Comparison of ENCODE assay signal across 20 cellular contexts in the genomic region with DNA sequence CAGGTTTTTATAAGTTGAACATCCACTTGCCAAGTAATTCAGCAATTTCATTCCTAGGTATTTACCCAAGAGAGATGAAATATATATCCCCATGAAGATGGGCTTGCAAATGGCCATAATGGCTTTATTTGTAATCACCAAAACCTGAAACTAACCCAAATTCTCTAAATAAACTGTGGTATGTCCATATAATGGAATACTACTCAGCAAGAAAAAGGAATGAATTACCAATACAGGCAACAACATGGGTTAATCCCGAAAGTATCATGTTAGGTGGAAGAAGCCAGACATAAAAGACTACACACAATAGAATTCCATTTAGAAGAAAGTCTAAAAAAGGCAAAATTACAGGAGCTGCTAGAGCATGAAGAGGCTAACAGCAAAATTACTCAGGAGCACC.
DNase-seq lines count a peak whose midpoint lies in the region; ATAC-seq, FAIRE-seq and TF ChIP-seq lines count a peak whose summit lies in the region.
"Had no signal": no experiment of that assay in that cellular context is flagged by ENCODE, and none has a peak within 500 bp of the region (broad histone marks: within the 10 kb centered on the region; RNA-seq: fewer than 3 reads in every experiment).

No MANE protein-coding gene starts in this region.

- no peaks in the 10 kb centered on the region for H3F3A ChIP-seq in SK-N-SH (replicated peaks; ENCODE audit: insufficient read depth)

- no peak overlapping the region for H2BK20ac ChIP-seq in H1 (ENCODE audit: low read length)

- no peaks in the 10 kb centered on the region for H3K27me3 ChIP-seq in SK-N-SH (ENCODE audit: insufficient read depth)
- H3K27me3 ChIP-seq in H1 (replicated peaks in 1 of 4; ENCODE audit: control insufficient read depth in 3 of 4, extremely low read depth in 1 of 4, insufficient read depth in 3 of 4, low read length in 3 of 4), result no peaks in the 10 kb centered on the region
- no peaks in the 10 kb centered on the region for H3K27me3 ChIP-seq in effector memory CD4-positive, alpha-beta T cell (replicated peaks; ENCODE audit: control insufficient read depth, insufficient read depth, low read length, poor library complexity, severe bottlenecking)
- no peaks in the 10 kb centered on the region for H3K27me3 ChIP-seq in body of pancreas
- H3K27me3 ChIP-seq: BLaER1 treated with 17β-estradiol and CSF1 and Interleukin-3, amounts not matched to agents 10 nM and 100 nM had no signal

- H2BK15ac ChIP-seq in H1 (ENCODE audit: low read length), result no peak overlapping the region

- no peak overlapping the region for H3K18ac ChIP-seq in H1 (ENCODE audit: extremely low read depth, low read length)

- no peak overlapping the region for H2BK12ac ChIP-seq in H1 (ENCODE audit: low read depth, low read length)

- no peak overlapping the region for H3K9ac ChIP-seq in SK-N-SH
- H3K9ac ChIP-seq in H1 (replicated peaks in 1 of 4; ENCODE audit: extremely low read depth in 1 of 4, low read depth in 3 of 4, low read length in 3 of 4), result no peak overlapping the region
- H3K9ac ChIP-seq: BLaER1 treated with 17β-estradiol and CSF1 and Interleukin-3, amounts not matched to agents 10 nM and 100 nM had no signal

- no peak overlapping the region for H2BK120ac ChIP-seq in H1 (replicated peaks; ENCODE audit: low read depth, low read length)

- no peak for DNase-seq in SK-N-SH
- DNase-seq in H1 (ENCODE audit: low read depth in 1 of 2, low spot score in 2 of 2), result no peak
- DNase-seq in effector memory CD4-positive, alpha-beta T cell, result no peak
- DNase-seq in body of pancreas, result no peak
- DNase-seq: AML-193; Caco-2; Calu3; CD4-positive, alpha-beta T cell; CD8-positive, alpha-beta T cell; DMS79 treated with DMSO at 0.1 percent for 48 hours; GF-D8 had no signal

- no peak overlapping the region for H2AK5ac ChIP-seq in H1 (ENCODE audit: low read depth, low read length)

- H4K91ac ChIP-seq in H1 (replicated peaks; ENCODE audit: insufficient read length, low read length), result no peak overlapping the region

- ATAC-seq in SK-N-SH treated with all-trans-retinoic acid at 6 μM for 48 hours, result no peak
- ATAC-seq in body of pancreas, result no peak
- ATAC-seq: A549; CD8-positive, alpha-beta T cell had no signal

- no peaks in the 10 kb centered on the region for H3K9me3 ChIP-seq in SK-N-SH
- peaks cover 13 to 14% of the 10 kb centered on the region in 2 experiments for H3K9me3 ChIP-seq in H1 (ENCODE audit: insufficient read depth in 2 of 2, low read depth in 1 of 2, low read length in 1 of 2)
- no peaks in the 10 kb centered on the region for H3K9me3 ChIP-seq in effector memory CD4-positive, alpha-beta T cell (ENCODE audit: control insufficient read depth, low read length)
- peaks cover 0 to 15% (median 0%) of the 10 kb centered on the region in 3 donors for H3K9me3 ChIP-seq in body of pancreas

- H2AFZ ChIP-seq in SK-N-SH (ENCODE audit: low read depth), result no peak overlapping the region
- H2AFZ ChIP-seq in H1 (ENCODE audit: low read length), result no peak overlapping the region

- H3K4me1 ChIP-seq in SK-N-SH (ENCODE audit: control insufficient read depth in 1 of 2, insufficient read depth in 2 of 2, low read depth in 1 of 2, low read length in 1 of 2) (no peaks in the 10 kb centered on the region), H1 (replicated peaks in 1 of 4; ENCODE audit: control insufficient read depth in 3 of 4, insufficient read depth in 4 of 4, low read length in 3 of 4) (no peaks in the 10 kb centered on the region), body of pancreas (no peaks in the 10 kb centered on the region)
- H3K4me1 ChIP-seq in effector memory CD4-positive, alpha-beta T cell (ENCODE audit: control insufficient read depth, insufficient read depth, low read length, poor library complexity, severe bottlenecking), result no peaks in the 10 kb centered on the region
- H3K4me1 ChIP-seq: A549 had no signal

- H3K9me2 ChIP-seq in SK-N-SH, result no peaks in the 10 kb centered on the region

- H3K27ac ChIP-seq in SK-N-SH (ENCODE audit: low read depth in 2 of 2, low read length in 1 of 2) (no peak overlapping the region), H1 (ENCODE audit: low read depth, low read length) (no peak overlapping the region), body of pancreas (no peak overlapping the region)
- no peak overlapping the region for H3K27ac ChIP-seq in effector memory CD4-positive, alpha-beta T cell (ENCODE audit: insufficient read depth, low read length, poor library complexity, severe bottlenecking)
- H3K27ac ChIP-seq: 22Rv1; A549; BLaER1 treated with 17β-estradiol and CSF1 and Interleukin-3, amounts not matched to agents 10 nM and 100 nM; C4-2B had no signal

- H4K8ac ChIP-seq in H1 (ENCODE audit: extremely low read depth, insufficient read depth, low read length), result no peak overlapping the region

- no peak for TF ChIP-seq EP300 in SK-N-SH (IDR thresholded peaks at IDR 0.05; ENCODE audit: borderline replicate concordance in 1 of 2, low read depth in 1 of 2, low read length in 1 of 2)
- TF ChIP-seq EP300 in H1 (IDR thresholded peaks at IDR 0.05; ENCODE audit: borderline replicate concordance in 1 of 2, low read depth in 2 of 2, low read length in 2 of 2), result no peak

- H3K56ac ChIP-seq in H1 (replicated peaks; ENCODE audit: insufficient read length, low read depth, low read length), result no peak overlapping the region

- H3K79me2 ChIP-seq in SK-N-SH (ENCODE audit: insufficient read depth), result no peaks in the 10 kb centered on the region
- H3K79me2 ChIP-seq in H1 (ENCODE audit: control insufficient read depth in 1 of 2, insufficient read depth in 2 of 2, low read length in 2 of 2), result no peaks in the 10 kb centered on the region

- intact Hi-C loops in body of pancreas (cut with DNase I), result no loop called here

- WGBS in SK-N-SH (ENCODE audit: low lambda C conversion rate), result 3% methylated on average over 1 of the region's 1 CpG
- 83% methylated on average over 1 of the region's 1 CpG; no CpG with 5 or more reads in 1 of the 2 experiments for WGBS in H1 (ENCODE audit: extremely low coverage in 1 of 2, insufficient coverage in 1 of 2, insufficient read length in 1 of 2, insufficient replicate concordance in 2 of 2, low coverage in 1 of 2, low lambda C conversion rate in 2 of 2, missing lambda C conversion rate in 1 of 2), 2 experiments
- 21 to 36% methylated on average over 1 of the region's 1 CpG for WGBS in body of pancreas, 2 donors

- no peak overlapping the region for H3K4me3 ChIP-seq in SK-N-SH (ENCODE audit: low read depth in 2 of 2, low read length in 1 of 2)
- no peak overlapping the region for H3K4me3 ChIP-seq in H1 (ENCODE audit: extremely low read depth in 1 of 4, insufficient read depth in 2 of 4, low read depth in 3 of 4, low read length in 4 of 4)
- H3K4me3 ChIP-seq in effector memory CD4-positive, alpha-beta T cell (ENCODE audit: insufficient read depth, low read depth, low read length, poor library complexity, severe bottlenecking), result no peak overlapping the region
- no peak overlapping the region for H3K4me3 ChIP-seq in body of pancreas
- H3K4me3 ChIP-seq: A549; BLaER1 treated with 17β-estradiol and CSF1 and Interleukin-3, amounts not matched to agents 10 nM and 100 nM had no signal

- TF ChIP-seq RAD21 in SK-N-SH (IDR thresholded peaks at IDR 0.05; ENCODE audit: low read length) (no peak), H1 (IDR thresholded peaks at IDR 0.05 in 1 of 2, conservative IDR thresholded peaks at IDR 0.05 in 1 of 2; ENCODE audit: low read depth in 2 of 2, low read length in 2 of 2) (no peak)

- no peak overlapping the region for H2BK5ac ChIP-seq in H1 (ENCODE audit: low read depth, low read length)

- H3K14ac ChIP-seq in H1 (ENCODE audit: insufficient read length), result no peak overlapping the region

- CTCF ChIA-PET in SK-N-SH (lab: Yijun Ruan, JAX), result interaction anchor here (1.4 to 1.8 kb wide), 3 partner anchors 12 to 74 kb away, joined by 3 to 5 read pairs (median 3); no protein-coding TSS in a partner anchor
- CTCF ChIA-PET in H1 (lab: Charles Lee; ENCODE audit: partially characterized antibody), result interaction anchor here (0.6 to 1.1 kb wide), 2 partner anchors 13 to 90 kb away, joined by 3 read pairs; no protein-coding TSS in a partner anchor

- H3K36me3 ChIP-seq in SK-N-SH (replicated peaks in 1 of 2; ENCODE audit: control insufficient read depth in 1 of 2, insufficient read depth in 2 of 2, low read length in 1 of 2) (no peaks in the 10 kb centered on the region), H1 (ENCODE audit: control insufficient read depth in 2 of 4, insufficient read depth in 4 of 4, low read length in 3 of 4) (no peaks in the 10 kb centered on the region), body of pancreas (replicated peaks in 1 of 2; ENCODE audit: insufficient read depth in 1 of 2, low read depth in 2 of 2) (no peaks in the 10 kb centered on the region)
- H3K36me3 ChIP-seq in effector memory CD4-positive, alpha-beta T cell (ENCODE audit: control insufficient read depth, insufficient read depth, low read length), result no peaks in the 10 kb centered on the region
- H3K36me3 ChIP-seq: BLaER1 treated with 17β-estradiol and CSF1 and Interleukin-3, amounts not matched to agents 10 nM and 100 nM had no signal

- H3K23ac ChIP-seq in H1 (ENCODE audit: insufficient read length), result no peak overlapping the region

- no peak for TF ChIP-seq CTCF in SK-N-SH (IDR thresholded peaks at IDR 0.05)
- no peak for TF ChIP-seq CTCF in H1 (IDR thresholded peaks at IDR 0.05; ENCODE audit: control extremely low read depth in 1 of 3, insufficient read depth in 1 of 3, low read depth in 1 of 3, low read length in 3 of 3)
- no peak for TF ChIP-seq CTCF in body of pancreas (IDR thresholded peaks at IDR 0.05)

- TF ChIP-seq POLR2A in H1 (IDR thresholded peaks at IDR 0.05; ENCODE audit: control extremely low read depth in 1 of 2, low read depth in 2 of 2, low read length in 2 of 2) (no peak), body of pancreas (IDR thresholded peaks at IDR 0.05) (no peak)

- no peaks in the 10 kb centered on the region for H3K79me1 ChIP-seq in H1 (ENCODE audit: low read depth, low read length)

- no peak for FAIRE-seq in H1 (lab: Jason Lieb, UNC)
- FAIRE-seq: A549, D721Med, G401.6, GM12891, GM19239 had no signal

- no peaks in the 10 kb centered on the region for H3K23me2 ChIP-seq in H1 (ENCODE audit: low read depth, low read length)

- H3K4ac ChIP-seq in H1 (replicated peaks; ENCODE audit: insufficient read length, low read depth, low read length), result no peak overlapping the region

- no peak overlapping the region for H4K5ac ChIP-seq in H1 (ENCODE audit: insufficient read length, low read depth, low read length)

- H4K20me1 ChIP-seq in SK-N-SH (ENCODE audit: insufficient read depth), result no peaks in the 10 kb centered on the region
- no peaks in the 10 kb centered on the region for H4K20me1 ChIP-seq in H1 (replicated peaks in 1 of 2; ENCODE audit: control insufficient read depth in 1 of 2, insufficient read depth in 2 of 2, low read length in 2 of 2)
- H4K20me1 ChIP-seq: BLaER1 treated with 17β-estradiol and CSF1 and Interleukin-3, amounts not matched to agents 10 nM and 100 nM had no signal

- POLR2A ChIA-PET in SK-N-SH (lab: Yijun Ruan, JAX) (no interaction called here), H1 (lab: Charles Lee; ENCODE audit: partially characterized antibody) (no interaction called here)

- H3K4me2 ChIP-seq in SK-N-SH, result no peak overlapping the region
- H3K4me2 ChIP-seq in H1 (ENCODE audit: insufficient read depth in 1 of 2, low read depth in 2 of 2, low read length in 2 of 2), result no peak overlapping the region
- H3K4me2 ChIP-seq: A549; BLaER1 treated with 17β-estradiol and CSF1 and Interleukin-3, amounts not matched to agents 10 nM and 100 nM had no signal
